8 cellular contexts compared by ENCODE assay signal in genomic region chr16:2267913-2268666, GRCh38. TPM values are rescaled to one million over a fixed set of nuclear protein-coding genes. Genes with fewer than 3 reads are reported as not detected.
DNase-seq lines count a peak whose midpoint lies in the region; ATAC-seq and TF ChIP-seq lines count a peak whose summit lies in the region.

RNPS1 (minus strand) TSS chr16:2268126; CDS start chr16:2264643, 3,483 bp downstream.

- in situ Hi-C loops in GM13976 (cut with MboI; ENCODE audit: low sequenced_read_pairs, unreplicated experiment): no loop called here

- TF ChIP-seq POLR2A in adrenal gland (IDR thresholded peaks at IDR 0.05) (peak; percentile 90 to 96), upper lobe of left lung (IDR thresholded peaks at IDR 0.05) (peak; percentile 88 to 98 (median 94))

- no peaks in the 10 kb centered on the region for H3K27me3 ChIP-seq in adrenal gland
- H3K27me3 ChIP-seq in upper lobe of left lung: no peaks in the 10 kb centered on the region

- peak in 1 of 4 donors; percentile 61 for TF ChIP-seq EP300 in upper lobe of left lung (IDR thresholded peaks at IDR 0.05)

- H3K4me1 ChIP-seq in adrenal gland (replicated peaks in 1 of 2) (peaks cover 13 to 29% of the 10 kb centered on the region in 2 donors), upper lobe of left lung (peaks cover 26 to 57% (median 31%) of the 10 kb centered on the region in 4 donors)

- ATAC-seq in HG02840 (IDR thresholded peaks at IDR 0.05; ENCODE audit: low FRiP score, unreplicated experiment) (peak; percentile 75), left cardiac atrium (peak; percentile 97 to 98), upper lobe of left lung (ENCODE audit: low FRiP score in 2 of 2) (peak; percentile 94 to 97)

- DNase-seq in GM13976 (ENCODE audit: low spot score) (peak; percentile 100), NCI-H1436 treated with DMSO at 0.1 percent for 48 hours (lab: John Stamatoyannopoulos, UW) (peak; percentile 55), T-helper 1 cell (peak; percentile 88 to 97 (median 93)), adrenal gland (peak; percentile 96 to 97 (median 97)), left cardiac atrium (peak; percentile 98), posterior vena cava (ENCODE audit: low spot score) (peak; percentile 99), upper lobe of left lung (peak; percentile 91 to 100)

- WGBS in adrenal gland, 4 donors: 1 to 3% (median 1%) methylated on average over 7 to 88 of the region's 88 CpGs
- WGBS in upper lobe of left lung, 2 donors: 1 to 4% methylated on average over 5 to 17 of the region's 88 CpGs

- intact Hi-C loops in adrenal gland (cut with DNase I): no loop called here
- intact Hi-C loops in left cardiac atrium (cut with DNase I): no loop called here
- intact Hi-C loops in posterior vena cava (cut with DNase I): no loop called here

- TF ChIP-seq CTCF in GM13976 (IDR thresholded peaks at IDR 0.05; ENCODE audit: borderline replicate concordance, control extremely low read depth, extremely low read depth, insufficient read depth, missing control alignments): no peak
- TF ChIP-seq CTCF in adrenal gland (IDR thresholded peaks at IDR 0.05): peak in 1 of 6 experiments; percentile 2
- TF ChIP-seq CTCF in upper lobe of left lung (IDR thresholded peaks at IDR 0.05): peak in 3 of 6 experiments; percentile 26 to 40 (median 34)

- H3K27ac ChIP-seq in adrenal gland: peak within 1 kb of the TSS; percentile 46 to 99 (median 94)
- H3K27ac ChIP-seq in upper lobe of left lung: peak within 1 kb of the TSS; percentile 93 to 98 (median 95)

- H3K36me3 ChIP-seq in adrenal gland (replicated peaks in 1 of 2) (peaks cover 0 to 16% of the 10 kb centered on the region in 2 donors), upper lobe of left lung (peaks cover 10 to 13% (median 12%) of the 10 kb centered on the region in 4 donors)

- H3K4me3 ChIP-seq in adrenal gland: peak within 1 kb of the TSS; percentile 17 to 77 (median 50)
- H3K4me3 ChIP-seq in upper lobe of left lung: peak within 1 kb of the TSS; percentile 76 to 90 (median 86)

- H3K9me3 ChIP-seq in adrenal gland (replicated peaks in 1 of 3) (no peaks in the 10 kb centered on the region), upper lobe of left lung (no peaks in the 10 kb centered on the region)

RNA-seq across cellular contexts. Expression of gene RNPS1, which starts in this region (rescaled TPM):
- total RNA-seq in adrenal gland (100 to 1,000 TPM; 105 to 176 (median 128) TPM), left cardiac atrium (100 to 1,000 TPM in 1 of 2 donors, 10 to 100 TPM in 1; 98.8 to 120 TPM), posterior vena cava (100 to 1,000 TPM in 1 of 2 donors, 10 to 100 TPM in 1; 84.9 to 101 TPM), upper lobe of left lung (100 to 1,000 TPM in 5 of 6 donors, 10 to 100 TPM in 1; 92.2 to 142 (median 114) TPM)
- 100 to 1,000 TPM in 1 of 3 donors, 10 to 100 TPM in 2; 90.2 to 105 (median 93.6) TPM for polyA plus RNA-seq in adrenal gland

Comparison
In these comparisons a context has a peak if more than half of its experiments do, and no peak if none do; other contexts are left out.
1. Peak in every context shown above with its lines: DNase-seq, ATAC-seq, H3K4me3 ChIP-seq and H3K27ac ChIP-seq.